ENCODE assay signal across 4 cellular contexts in genomic region chr1:150775931-150776495, GRCh38. TPM values are rescaled to one million over a fixed set of nuclear protein-coding genes. Genes with fewer than 3 reads are reported as not detected.
"Had no signal": no experiment of that assay in that cellular context is flagged by ENCODE, and none has a peak within 500 bp of the region (broad histone marks: within the 10 kb centered on the region; RNA-seq: fewer than 3 reads in every experiment).

No MANE protein-coding gene starts in this region.

RNA-seq across cellular contexts. Expression of gene CTSS, which starts 10.4 kb away (rescaled TPM):
- total RNA-seq: PC-3 had no signal

RNA-seq across cellular contexts. Expression of gene HORMAD1, which starts 55.3 kb away (rescaled TPM):
- total RNA-seq: HepG2, HT1080, IMR-90, PC-3 had no signal
- polyA plus RNA-seq: HepG2, IMR-90 had no signal
